Comparison of ENCODE assay signal across 3 cellular contexts in genomic region chr3:152102410-152102809, GRCh38.
TF ChIP-seq lines count a peak whose summit lies in the region.

No MANE protein-coding gene starts in this region.

TF ChIP-seq in SK-N-SH, 30 proteins besides CTCF, POLR2A, EP300 and RAD21 (continues in another document):
- no peak for TF ChIP-seq PBX3 (IDR thresholded peaks at IDR 0.05)
- no peak for TF ChIP-seq MXI1 (IDR thresholded peaks at IDR 0.05; ENCODE audit: low read depth, low read length)
- TF ChIP-seq ELF1 (IDR thresholded peaks at IDR 0.05) = no peak
- no peak for TF ChIP-seq POLR2AphosphoS5 (IDR thresholded peaks at IDR 0.05; ENCODE audit: low read depth, low read length)
- TF ChIP-seq SIN3A (IDR thresholded peaks at IDR 0.05; ENCODE audit: borderline replicate concordance, low read depth, low read length) = no peak
- no peak for TF ChIP-seq GATA2 (CRISPR knock-in tag; IDR thresholded peaks at IDR 0.05)
- no peak for TF ChIP-seq TAF1 (IDR thresholded peaks at IDR 0.05; ENCODE audit: borderline replicate concordance, low read depth, low read length)
- TF ChIP-seq USF2 (IDR thresholded peaks at IDR 0.05; ENCODE audit: borderline replicate concordance, low read depth, low read length) = no peak
- TF ChIP-seq TEAD4 (IDR thresholded peaks at IDR 0.05; ENCODE audit: borderline replicate concordance, insufficient read depth) = no peak
- TF ChIP-seq CHD2 (IDR thresholded peaks at IDR 0.05; ENCODE audit: low read length, partially characterized antibody) = no peak
- TF ChIP-seq JUND (IDR thresholded peaks at IDR 0.05) = no peak
- TF ChIP-seq FOXJ3 (CRISPR knock-in tag; IDR thresholded peaks at IDR 0.05) = no peak
- TF ChIP-seq MEF2A (IDR thresholded peaks at IDR 0.05; ENCODE audit: borderline replicate concordance, low read depth) = no peak
- no peak for TF ChIP-seq IRF3 (IDR thresholded peaks at IDR 0.05; ENCODE audit: low read depth, low read length)
- no peak for TF ChIP-seq USF1 (IDR thresholded peaks at IDR 0.05; ENCODE audit: borderline replicate concordance, low read depth)
- TF ChIP-seq EZH2phosphoT487 (IDR thresholded peaks at IDR 0.05; ENCODE audit: borderline replicate concordance, low read depth) = no peak
- no peak for TF ChIP-seq YY1 (IDR thresholded peaks at IDR 0.05; ENCODE audit: low read depth)

TF ChIP-seq in SK-N-SH treated with all-trans-retinoic acid at 6 μM for 48 hours, 23 proteins besides CTCF, POLR2A, EP300 and RAD21 (continued from another document):
- TF ChIP-seq CSRNP3 (CRISPR knock-in tag; IDR thresholded peaks at IDR 0.05) (no peak), CREB5 (CRISPR knock-in tag; IDR thresholded peaks at IDR 0.05; ENCODE audit: low read depth) (no peak), RARB (CRISPR knock-in tag; IDR thresholded peaks at IDR 0.05) (no peak), PATZ1 (CRISPR knock-in tag; IDR thresholded peaks at IDR 0.05; ENCODE audit: borderline replicate concordance) (no peak), TSHZ2 (CRISPR knock-in tag; IDR thresholded peaks at IDR 0.05) (no peak), TCF4 (CRISPR knock-in tag; IDR thresholded peaks at IDR 0.05; ENCODE audit: borderline replicate concordance) (no peak), ZFP30 (CRISPR knock-in tag; IDR thresholded peaks at IDR 0.05) (no peak), ISL1 (CRISPR knock-in tag; IDR thresholded peaks at IDR 0.05) (no peak), POU6F1 (CRISPR knock-in tag; IDR thresholded peaks at IDR 0.05; ENCODE audit: borderline replicate concordance, low read depth) (no peak)

TF ChIP-seq in K562, 482 proteins besides CTCF, POLR2A, EP300 and RAD21 (continued from another document and continues in another):
- TF ChIP-seq HINFP (tag; conservative IDR thresholded peaks at IDR 0.05; ENCODE audit: low read depth) = no peak
- 0 out of 2 replicates have a peak, but pooled peaks have one; percentile 40 for TF ChIP-seq ZNF589 (CRISPR knock-in tag; IDR thresholded peaks at IDR 0.05; ENCODE audit: low read depth)
- TF ChIP-seq SMAD4 (CRISPR knock-in tag; conservative IDR thresholded peaks at IDR 0.05) = peak; percentile 44; the same call in 1 of the 2 replicates
- TF ChIP-seq ZNF592 (IDR thresholded peaks at IDR 0.05) = peak; percentile 48; the same call in 1 of the 2 replicates
- no peak for TF ChIP-seq CREB1 (IDR thresholded peaks at IDR 0.05)
- TF ChIP-seq CREB1 (CRISPR knock-in tag; IDR thresholded peaks at IDR 0.05) = no peak
- peak; percentile 49 for TF ChIP-seq L3MBTL2 (IDR thresholded peaks at IDR 0.05)
- TF ChIP-seq ZBTB5 (IDR thresholded peaks at IDR 0.05) = no peak
- peak; percentile 73; the same call in 1 of the 2 replicates for TF ChIP-seq TOE1 (IDR thresholded peaks at IDR 0.05; ENCODE audit: borderline replicate concordance)
- no peak for TF ChIP-seq TOE1 (CRISPR knock-in tag; IDR thresholded peaks at IDR 0.05; ENCODE audit: borderline replicate concordance, low read depth)
- peak in 1 of 3 experiments; percentile 36 for TF ChIP-seq YY1 (IDR thresholded peaks at IDR 0.05; ENCODE audit: borderline replicate concordance in 1 of 3, control insufficient read depth in 1 of 3, extremely low read depth in 1 of 3, insufficient read depth in 3 of 3, insufficient read length in 1 of 3, insufficient replicate concordance in 2 of 3, low read depth in 1 of 3, low read length in 2 of 3)
- TF ChIP-seq BDP1 (IDR thresholded peaks at IDR 0.05; ENCODE audit: insufficient read depth, insufficient read length) = no peak
- TF ChIP-seq USF1 (CRISPR knock-in tag; IDR thresholded peaks at IDR 0.05) = peak; percentile 16; the same call in 1 of the 2 replicates
- TF ChIP-seq NR1H2 (CRISPR knock-in tag; IDR thresholded peaks at IDR 0.05) = no peak
- TF ChIP-seq CHAMP1 (IDR thresholded peaks at IDR 0.05) = 0 out of 2 replicates have a peak, but pooled peaks have one; percentile 34
- peak; percentile 87 for TF ChIP-seq USF2 (CRISPR knock-in tag; IDR thresholded peaks at IDR 0.05)
- no peak for TF ChIP-seq RHOXF2B (CRISPR knock-in tag; conservative IDR thresholded peaks at IDR 0.05)
- TF ChIP-seq BHLHE40 (IDR thresholded peaks at IDR 0.05; ENCODE audit: low read length) = peak; percentile 37; the same call in 1 of the 2 replicates
- TF ChIP-seq RAD51 (IDR thresholded peaks at IDR 0.05; ENCODE audit: borderline replicate concordance, low read depth) = peak; percentile 85
